Comparison of ENCODE assay signal across 9 cellular contexts in genomic region chr2:162072181-162072702, GRCh38. TPM values are rescaled to one million over a fixed set of nuclear protein-coding genes. Genes with fewer than 3 reads are reported as not detected.
A peak's percentile ranks its signal among the peaks of the same experiment; 100 is the strongest.
DNase-seq lines count a peak whose midpoint lies in the region; ATAC-seq and TF ChIP-seq lines count a peak whose summit lies in the region.
"Had no signal": no experiment of that assay in that cellular context is flagged by ENCODE, and none has a peak within 500 bp of the region (broad histone marks: within the 10 kb centered on the region; RNA-seq: fewer than 3 reads in every experiment).

No MANE protein-coding gene starts in this region.

- POLR2A ChIA-PET in CD4-positive, alpha-beta T cell (lab: Charles Lee) = interaction anchor here (1.4 to 6.0 kb wide), 5 partner anchors 8 to 59 kb away, joined by 3 to 48 read pairs (median 22); no protein-coding TSS in a partner anchor

- no peaks in the 10 kb centered on the region for H3K9me3 ChIP-seq in CD4-positive, alpha-beta T cell (ENCODE audit: control insufficient read depth, low read length)

- TF ChIP-seq CTCF in CD4-positive, alpha-beta T cell (IDR thresholded peaks at IDR 0.05) = no peak
- TF ChIP-seq CTCF in CD14-positive monocyte (IDR thresholded peaks at IDR 0.05) = no peak

- no peak overlapping the region for H3K27ac ChIP-seq in CD4-positive, alpha-beta T cell (ENCODE audit: low read depth, low read length)

- peaks cover 59% of the 10 kb centered on the region for H3K4me1 Mint-ChIP-seq in CD4-positive, alpha-beta T cell (ENCODE audit: low read depth)
- H3K4me1 Mint-ChIP-seq in effector memory CD8-positive, alpha-beta T cell (ENCODE audit: low read depth in 2 of 2) = peaks cover 11 to 20% of the 10 kb centered on the region in 2 donors
- peaks cover 18% of the 10 kb centered on the region for H3K4me1 Mint-ChIP-seq in CD14-positive monocyte

- DNase-seq in CD4-positive, alpha-beta T cell = no peak
- no peak for DNase-seq in effector memory CD8-positive, alpha-beta T cell
- DNase-seq in CD14-positive monocyte (ENCODE audit: low spot score) (no peak), NCI-H2196 (lab: John Stamatoyannopoulos, UW; ENCODE audit: unreplicated experiment) (no peak)
- no peak for DNase-seq in stimulated activated CD4-positive, alpha-beta T cell treated with anti-CD3 and anti-CD28 coated beads, Interleukin-4, amount 100 ng/mL, for 1 hour
- no peak for DNase-seq in stimulated activated naive CD4-positive, alpha-beta T cell treated with Interleukin-2 at 50 U/mL for 16 hours (lab: John Stamatoyannopoulos, UW)

- H3K36me3 Mint-ChIP-seq in CD4-positive, alpha-beta T cell (ENCODE audit: low read depth) = peaks cover 18% of the 10 kb centered on the region
- peaks cover 7% of the 10 kb centered on the region for H3K36me3 Mint-ChIP-seq in effector memory CD8-positive, alpha-beta T cell (ENCODE audit: insufficient read depth)
- no peaks in the 10 kb centered on the region for H3K36me3 Mint-ChIP-seq in CD14-positive monocyte

- no peak for ATAC-seq in CD4-positive, alpha-beta T cell (ENCODE audit: poor library complexity)
- ATAC-seq in GM19463 (IDR thresholded peaks at IDR 0.05; ENCODE audit: unreplicated experiment) = peak; percentile 38
- ATAC-seq in HG03457 (IDR thresholded peaks at IDR 0.05; ENCODE audit: unreplicated experiment) = peak; percentile 34
- no peak for ATAC-seq in effector memory CD8-positive, alpha-beta T cell (replicated peaks)

- H3K9me3 Mint-ChIP-seq in CD4-positive, alpha-beta T cell = no peaks in the 10 kb centered on the region
- no peaks in the 10 kb centered on the region for H3K9me3 Mint-ChIP-seq in effector memory CD8-positive, alpha-beta T cell
- peaks cover 0 to 5% (median 0%) of the 10 kb centered on the region in 7 donors for H3K9me3 Mint-ChIP-seq in CD14-positive monocyte
- H3K9me3 Mint-ChIP-seq: dendritic cell treated with granulocyte-macrophage colony-stimulating factor and Interleukin-4, amounts not matched to agents 40 ng/mL and 50 ng/mL, for 4 days had no signal

- no peaks in the 10 kb centered on the region for H3K27me3 ChIP-seq in CD4-positive, alpha-beta T cell (ENCODE audit: control insufficient read depth, insufficient read depth, low read length)

- peak overlapping the region; percentile 95 for H3K4me3 Mint-ChIP-seq in CD4-positive, alpha-beta T cell
- peak overlapping the region; percentile 86 to 99 for H3K4me3 Mint-ChIP-seq in effector memory CD8-positive, alpha-beta T cell
- no peak overlapping the region for H3K4me3 Mint-ChIP-seq in CD14-positive monocyte
- H3K4me3 Mint-ChIP-seq: dendritic cell treated with granulocyte-macrophage colony-stimulating factor and Interleukin-4, amounts not matched to agents 40 ng/mL and 50 ng/mL, for 4 days had no signal

- H3K27me3 Mint-ChIP-seq in CD4-positive, alpha-beta T cell = no peaks in the 10 kb centered on the region
- peaks cover 0 to 18% of the 10 kb centered on the region in 2 donors for H3K27me3 Mint-ChIP-seq in effector memory CD8-positive, alpha-beta T cell
- H3K27me3 Mint-ChIP-seq in CD14-positive monocyte (ENCODE audit: low read depth in 3 of 3) = peaks cover 18 to 33% (median 32%) of the 10 kb centered on the region in 3 donors

- H3K27ac Mint-ChIP-seq in CD4-positive, alpha-beta T cell = peak overlapping the region; percentile 48
- H3K27ac Mint-ChIP-seq in effector memory CD8-positive, alpha-beta T cell = no peak overlapping the region
- no peak overlapping the region for H3K27ac Mint-ChIP-seq in CD14-positive monocyte
- H3K27ac Mint-ChIP-seq: dendritic cell treated with granulocyte-macrophage colony-stimulating factor and Interleukin-4, amounts not matched to agents 40 ng/mL and 50 ng/mL, for 4 days had no signal

- intact Hi-C loops in CD4-positive, alpha-beta T cell (cut with DNase I, micrococcal nuclease) = loop anchor here in 1 of 2 experiments (2.0 to 5.0 kb wide), 2 partner anchors 13 to 50 kb away; no protein-coding TSS in a partner anchor
- intact Hi-C loops in CD14-positive monocyte (cut with micrococcal nuclease) = no loop called here

- CTCF ChIA-PET in CD4-positive, alpha-beta T cell (lab: Charles Lee) = no interaction called here

RNA-seq across cellular contexts. Expression of gene DPP4, which starts 1.8 kb away (rescaled TPM):
- total RNA-seq in CD4-positive, alpha-beta T cell = 10 to 100 TPM; 15.5 to 16.7 TPM
- under 1 TPM in 1 of 2 donors, not detected in 1; 0.46 TPM for polyA plus RNA-seq in CD14-positive monocyte

Comparison
In these comparisons a context has a peak if more than half of its experiments do, and no peak if none do; other contexts are left out.
1. ATAC-seq: peak in GM19463 (single experiment) and HG03457 (single experiment); none in CD4-positive, alpha-beta T cell (single experiment) and effector memory CD8-positive, alpha-beta T cell (single experiment).
2. H3K4me3 Mint-ChIP-seq: peak in CD4-positive, alpha-beta T cell (single experiment) and effector memory CD8-positive, alpha-beta T cell (2 of 2); none in CD14-positive monocyte (0 of 2).